25 cellular contexts compared by ENCODE assay signal in the genomic region with DNA sequence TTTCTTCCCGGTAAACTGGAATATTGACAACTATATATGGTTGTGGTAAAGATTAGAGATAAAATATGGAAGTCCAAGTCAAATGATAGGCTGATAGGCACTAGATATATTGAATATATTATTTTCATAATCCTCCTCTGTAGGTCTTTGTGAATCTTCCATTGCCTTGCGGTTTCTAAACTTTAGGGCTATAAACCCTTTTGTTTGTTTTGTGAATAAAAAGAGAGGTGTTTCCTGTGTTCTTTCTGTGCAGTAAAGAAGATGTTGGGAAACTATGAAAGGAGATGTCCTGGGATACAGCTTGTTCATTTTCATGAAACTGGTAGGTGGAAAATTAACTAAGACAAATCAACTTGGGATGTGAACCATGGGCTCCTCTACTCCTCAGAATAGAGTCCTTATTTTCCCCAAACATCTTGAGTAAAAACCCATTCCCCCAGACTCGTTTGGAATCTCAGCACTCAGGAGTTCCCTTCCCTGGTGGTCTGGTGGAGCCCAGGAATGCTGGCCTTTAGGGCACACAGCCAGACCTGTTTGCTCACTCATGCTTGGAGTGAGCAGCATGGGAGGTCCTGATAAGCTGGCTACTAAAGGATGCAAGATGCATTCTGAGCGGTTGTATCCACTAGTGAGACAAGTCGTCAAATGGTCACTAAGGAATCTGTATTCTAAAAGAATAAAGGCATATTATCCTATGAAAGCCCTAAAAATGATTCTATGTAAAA. TPM values are rescaled to one million over a fixed set of nuclear protein-coding genes. Genes with fewer than 3 reads are reported as not detected.
DNase-seq lines count a peak whose midpoint lies in the region; FAIRE-seq and TF ChIP-seq lines count a peak whose summit lies in the region.
"Had no signal": no experiment of that assay in that cellular context is flagged by ENCODE, and none has a peak within 500 bp of the region (broad histone marks: within the 10 kb centered on the region; RNA-seq: fewer than 3 reads in every experiment).

No MANE protein-coding gene starts in this region.

- intact Hi-C loops in adrenal gland (cut with DNase I) = loop anchor here in 1 of 2 donors (10.0 kb wide), 1 partner anchor 1265 kb away; no protein-coding TSS in a partner anchor
- intact Hi-C loops in transverse colon (cut with DNase I; ENCODE audit: low total_unique reads) = no loop called here

- no peak overlapping the region for H2AFZ ChIP-seq in astrocyte (ENCODE audit: low read depth, low read length)

- 45 to 58% (median 48%) methylated on average over 5 of the region's 5 CpGs for WGBS in adrenal gland, 4 donors
- WGBS in transverse colon (ENCODE audit: low coverage in 1 of 2), 2 donors = 53 to 60% methylated on average over 2 to 5 of the region's 5 CpGs

- H3K9me3 ChIP-seq in astrocyte (ENCODE audit: insufficient read depth, low read depth, low read length) (no peaks in the 10 kb centered on the region), adrenal gland (replicated peaks in 1 of 3) (no peaks in the 10 kb centered on the region), transverse colon (no peaks in the 10 kb centered on the region)
- H3K9me3 ChIP-seq: A549; BLaER1 treated with 17β-estradiol and CSF1 and Interleukin-3, amounts not matched to agents 10 nM and 100 nM had no signal

- in situ Hi-C loops in transverse colon (cut with MboI; ENCODE audit: low pct_ligation_motif_present in 1 of 4, low pct_unique_long_range_greater_than_20kb in 1 of 4, low sequenced_read_pairs in 3 of 4) = loop anchor here (10.0 to 25.0 kb wide), 3 partner anchors 307 to 1265 kb away; no protein-coding TSS in a partner anchor

- no peaks in the 10 kb centered on the region for H4K20me1 ChIP-seq in astrocyte (ENCODE audit: insufficient read depth, low read length)
- H4K20me1 ChIP-seq: BLaER1 treated with 17β-estradiol and CSF1 and Interleukin-3, amounts not matched to agents 10 nM and 100 nM had no signal

- no peak for FAIRE-seq in astrocyte (lab: Jason Lieb, UNC)
- FAIRE-seq: A549, D721Med, GM12878 had no signal

- H3K4me3 Mint-ChIP-seq in astrocyte (ENCODE audit: unreplicated experiment) = no peak overlapping the region
- H3K4me3 Mint-ChIP-seq: activated T-cell treated with anti-CD3 and anti-CD28 coated beads, Interleukin-2, amount 50 U/mL, for 4 hours had no signal

- DNase-seq in Daoy (ENCODE audit: low read depth) = peak; percentile 19
- DNase-seq in M059J (ENCODE audit: low read depth) = peak; percentile 28
- peak; percentile 32 for DNase-seq in astrocyte (ENCODE audit: low read depth)
- peak; percentile 9 for DNase-seq in iPS-NIHi11 (ENCODE audit: low spot score)
- no peak for DNase-seq in NCI-H748 (lab: John Stamatoyannopoulos, UW; ENCODE audit: unreplicated experiment)
- no peak for DNase-seq in adrenal gland
- DNase-seq in transverse colon = no peak
- DNase-seq in DMS53 (lab: John Stamatoyannopoulos, UW) = no peak
- DNase-seq: activated CD4-positive, CD25-positive, alpha-beta regulatory T cell; activated naive CD4-positive, alpha-beta T cell treated with anti-CD3 and anti-CD28 coated beads, Interleukin-2, amount 50 U/mL, for 16 hours; activated T-cell treated with anti-CD3 and anti-CD28 coated beads, Interleukin-2, amount 50 U/mL, for 4 hours; NCI-H1105 treated with DMSO at 0.1 percent for 48 hours; NCI-H2107; NCI-H526; nucleus accumbens; SIG-M5; stimulated activated CD4-positive, alpha-beta T cell treated with anti-CD3 and anti-CD28 coated beads, Interleukin-12 subunit alpha, Interleukin-12 subunit beta, amount 100 ng/mL, for 4 hours; stimulated activated CD8-positive, alpha-beta memory T cell treated with anti-CD3 and anti-CD28 coated beads, Interleukin-4, amount 100 ng/mL, for 48 hours had no signal

- H3K4me3 ChIP-seq in astrocyte (ENCODE audit: insufficient read depth, low read depth, low read length) (no peak overlapping the region), adrenal gland (no peak overlapping the region), transverse colon (no peak overlapping the region)
- H3K4me3 ChIP-seq: A549; BLaER1 treated with 17β-estradiol and CSF1 and Interleukin-3, amounts not matched to agents 10 nM and 100 nM; GM12878 had no signal

- TF ChIP-seq CTCF in astrocyte (IDR thresholded peaks at IDR 0.05; ENCODE audit: insufficient read depth, low read depth, low read length) (no peak), adrenal gland (IDR thresholded peaks at IDR 0.05) (no peak), transverse colon (IDR thresholded peaks at IDR 0.05) (no peak)

- H3K36me3 ChIP-seq in astrocyte (ENCODE audit: insufficient read depth, low read length) (no peaks in the 10 kb centered on the region), adrenal gland (replicated peaks in 1 of 2) (no peaks in the 10 kb centered on the region), transverse colon (no peaks in the 10 kb centered on the region)
- H3K36me3 ChIP-seq: BLaER1 treated with 17β-estradiol and CSF1 and Interleukin-3, amounts not matched to agents 10 nM and 100 nM had no signal

- H3K4me1 ChIP-seq in astrocyte (ENCODE audit: insufficient read depth, low read length) = peaks cover 6% of the 10 kb centered on the region
- H3K4me1 ChIP-seq in adrenal gland (replicated peaks in 1 of 2) = no peaks in the 10 kb centered on the region
- H3K4me1 ChIP-seq in transverse colon = no peaks in the 10 kb centered on the region
- H3K4me1 ChIP-seq: A549 had no signal

- H3K27ac ChIP-seq in astrocyte (ENCODE audit: low read depth, low read length) (no peak overlapping the region), adrenal gland (no peak overlapping the region), transverse colon (no peak overlapping the region)
- H3K27ac ChIP-seq: A549; BLaER1 treated with 17β-estradiol and CSF1 and Interleukin-3, amounts not matched to agents 10 nM and 100 nM had no signal

- H3K79me2 ChIP-seq in astrocyte (ENCODE audit: insufficient read depth, low read length) = no peaks in the 10 kb centered on the region

- H3K9me3 Mint-ChIP-seq in astrocyte (ENCODE audit: unreplicated experiment) = no peaks in the 10 kb centered on the region
- H3K9me3 Mint-ChIP-seq: activated T-cell treated with anti-CD3 and anti-CD28 coated beads, Interleukin-2, amount 50 U/mL, for 4 hours had no signal

- TF ChIP-seq EP300 in transverse colon (IDR thresholded peaks at IDR 0.05; ENCODE audit: low read depth) = no peak

- H3K27me3 ChIP-seq in astrocyte (ENCODE audit: insufficient read depth, low read length) = no peaks in the 10 kb centered on the region
- peaks cover 10% of the 10 kb centered on the region for H3K27me3 ChIP-seq in adrenal gland
- peaks cover 41% of the 10 kb centered on the region for H3K27me3 ChIP-seq in transverse colon
- H3K27me3 ChIP-seq: BLaER1 treated with 17β-estradiol and CSF1 and Interleukin-3, amounts not matched to agents 10 nM and 100 nM had no signal

- H3K4me2 ChIP-seq in astrocyte (ENCODE audit: low read length) = peak overlapping the region; percentile 52
- H3K4me2 ChIP-seq: A549; BLaER1 treated with 17β-estradiol and CSF1 and Interleukin-3, amounts not matched to agents 10 nM and 100 nM had no signal

- no peaks in the 10 kb centered on the region for H3K36me3 Mint-ChIP-seq in astrocyte (ENCODE audit: low read depth, unreplicated experiment)

- TF ChIP-seq POLR2A in adrenal gland (IDR thresholded peaks at IDR 0.05) = no peak
- no peak for TF ChIP-seq POLR2A in transverse colon (IDR thresholded peaks at IDR 0.05)

- peaks cover 15% of the 10 kb centered on the region for H3K27me3 Mint-ChIP-seq in astrocyte (ENCODE audit: low read depth, unreplicated experiment)

- H3K4me1 Mint-ChIP-seq in astrocyte (ENCODE audit: low read depth, unreplicated experiment) = peaks cover 3% of the 10 kb centered on the region

- H3K9ac ChIP-seq in astrocyte (ENCODE audit: low read length) = no peak overlapping the region
- H3K9ac ChIP-seq: BLaER1 treated with 17β-estradiol and CSF1 and Interleukin-3, amounts not matched to agents 10 nM and 100 nM had no signal

- no peak overlapping the region for H3K27ac Mint-ChIP-seq in astrocyte (ENCODE audit: unreplicated experiment)

RNA-seq across cellular contexts. Expression of gene PRDM8, which starts 22.2 kb away (rescaled TPM):
- 0.69 and 1.1 TPM in 2 replicates for total RNA-seq in Daoy (2014; rRNA removed; shearing (Covaris generic))
- total RNA-seq in M059J (2014; rRNA removed; shearing (Covaris generic)) = 5.5 and 10.6 TPM in 2 replicates
- total RNA-seq in astrocyte = 0.19 and 0.25 TPM in 2 replicates
- total RNA-seq in adrenal gland = 1 to 10 TPM in 7 of 8 donors, under 1 TPM in 1; 0.36 to 4.4 (median 1.6) TPM
- polyA plus RNA-seq in adrenal gland = 1 to 10 TPM; 1.1 to 5.0 (median 4.7) TPM
- 1 to 10 TPM in 3 of 4 donors, under 1 TPM in 1; 0.20 to 5.2 (median 3.2) TPM for total RNA-seq in transverse colon

RNA-seq across cellular contexts. Expression of gene FGF5, which starts 47.0 kb away (rescaled TPM):
- 0.23 and 0.42 TPM in 2 replicates for total RNA-seq in Daoy (2014; rRNA removed; shearing (Covaris generic))
- 2.0 and 4.5 TPM in 2 replicates for total RNA-seq in M059J (2014; rRNA removed; shearing (Covaris generic))
- 2.1 and 2.4 TPM in 2 replicates for total RNA-seq in astrocyte
- total RNA-seq in adrenal gland = not detected
- polyA plus RNA-seq in adrenal gland = not detected
- 1 to 10 TPM in 1 of 4 donors, under 1 TPM in 2, not detected in 1; 0.14 to 4.1 (median 0.16) TPM for total RNA-seq in transverse colon
- total RNA-seq: activated T-cell treated with anti-CD3 and anti-CD28 coated beads, Interleukin-2, amount 50 U/mL, for 4 hours; HT-29; subcutaneous adipose tissue; T-helper 2 cell treated with Interferon-gamma antibody and Interleukin-4, amounts not matched to agents 100 ng/mL and 5 ng/mL, for 36 hours had no signal

Comparison
In these comparisons a context has a peak if more than half of its experiments do, and no peak if none do; other contexts are left out.
1. DNase-seq: peak in Daoy (single experiment), M059J (single experiment), astrocyte (single experiment) and iPS-NIHi11 (single experiment); none in NCI-H748 (single experiment), adrenal gland (0 of 7), transverse colon (single experiment) and DMS53 (single experiment).